In the genomic region with DNA sequence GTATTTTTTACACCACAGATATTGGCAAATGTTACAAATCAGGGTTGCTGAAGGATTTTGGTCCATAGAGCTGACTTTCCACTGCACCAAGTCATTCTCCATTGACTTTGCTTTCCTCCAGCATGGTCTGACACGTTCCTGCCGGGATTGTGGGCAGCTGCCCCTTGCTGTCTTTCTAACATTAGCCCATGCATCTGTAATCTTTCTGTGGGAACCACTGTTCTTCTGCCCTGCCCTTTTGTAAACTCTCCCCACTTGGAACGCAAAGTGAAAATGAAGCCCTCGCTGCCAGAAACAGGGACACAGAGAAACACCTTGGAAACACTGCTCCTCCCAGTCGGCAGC, we compare ENCODE assay signal across 17 cellular contexts.
DNase-seq lines count a peak whose midpoint lies in the region; ATAC-seq, FAIRE-seq and TF ChIP-seq lines count a peak whose summit lies in the region.
"Had no signal": no experiment of that assay in that cellular context is flagged by ENCODE, and none has a peak within 500 bp of the region (broad histone marks: within the 10 kb centered on the region; RNA-seq: fewer than 3 reads in every experiment).

No MANE protein-coding gene starts in this region.

- no peaks in the 10 kb centered on the region for H3K79me1 ChIP-seq in mesendoderm (ENCODE audit: low read length)

- no peak overlapping the region for H3K27ac Mint-ChIP-seq in neural progenitor cell
- H3K27ac Mint-ChIP-seq: activated naive CD8-positive, alpha-beta T cell treated with anti-CD3 and anti-CD28 coated beads, Interleukin-2, amount 10 ng/mL, durations not matched to agents 7 days and 5 days; B cell; stimulated activated naive CD8-positive, alpha-beta T cell treated with anti-CD3 and anti-CD28 coated beads, Interleukin-15, Interleukin-2, amounts not matched to agents 100 ng/mL and 50 ng/mL, for 24 hours had no signal

- ATAC-seq in RWPE2 (ENCODE audit: low read depth): no peak

- H2BK15ac ChIP-seq in mesendoderm (replicated peaks; ENCODE audit: low read depth): no peak overlapping the region

- H3K9me3 ChIP-seq in RWPE2 (ENCODE audit: severe bottlenecking) (no peaks in the 10 kb centered on the region), endothelial cell of umbilical vein (replicated peaks; ENCODE audit: control insufficient read depth, insufficient read depth, low read length) (no peaks in the 10 kb centered on the region), neural progenitor cell (ENCODE audit: low read depth) (no peaks in the 10 kb centered on the region), uterus (no peaks in the 10 kb centered on the region)
- H3K9me3 ChIP-seq: HAP-1, heart right ventricle had no signal

- no peak overlapping the region for H4K8ac ChIP-seq in mesendoderm (ENCODE audit: low read depth, low read length)

- BruUV-seq in endothelial cell of umbilical vein (replicated peaks; lab: Mats Ljungman, UMichigan): no TSS peak

- CTCF ChIA-PET in endothelial cell of umbilical vein (lab: Charles Lee): interaction anchor here (1.0 to 1.3 kb wide), 3 partner anchors 30 to 424 kb away, joined by 3 to 6 read pairs (median 4); no protein-coding TSS in a partner anchor

- H3K23ac ChIP-seq in mesendoderm (ENCODE audit: low read length): no peak overlapping the region

- no peak overlapping the region for H4K5ac ChIP-seq in mesendoderm (ENCODE audit: low read length)

- peaks cover 14% of the 10 kb centered on the region for H3K4me1 Mint-ChIP-seq in neural progenitor cell

- no peak overlapping the region for H3K4ac ChIP-seq in mesendoderm (ENCODE audit: low read depth, low read length)

- H3K9ac ChIP-seq in endothelial cell of umbilical vein (replicated peaks; ENCODE audit: extremely low read depth, insufficient read depth, low read length) (peak overlapping the region; percentile 7), neural progenitor cell (no peak overlapping the region), mesendoderm (ENCODE audit: low read length) (no peak overlapping the region)

- no CpG with 5 or more reads among the region's 5 CpGs for WGBS in mesendoderm (ENCODE audit: extremely low coverage, insufficient coverage, low lambda C conversion rate)

- dilution Hi-C loops in endothelial cell of umbilical vein (cut with MboI; ENCODE audit: extremely low pct_ligation_motif_present, low sequenced_read_pairs): no loop called here

- H3K79me2 ChIP-seq in endothelial cell of umbilical vein (ENCODE audit: control insufficient read depth, insufficient read depth, low read length): no peaks in the 10 kb centered on the region
- H3K79me2 ChIP-seq in neural progenitor cell (ENCODE audit: low read depth): no peaks in the 10 kb centered on the region
- no peaks in the 10 kb centered on the region for H3K79me2 ChIP-seq in mesendoderm (ENCODE audit: control insufficient read depth, insufficient read depth, low read length)

- H3K36me3 Mint-ChIP-seq in neural progenitor cell: no peaks in the 10 kb centered on the region
- H3K36me3 Mint-ChIP-seq: activated naive CD8-positive, alpha-beta T cell treated with anti-CD3 and anti-CD28 coated beads, Interleukin-2, amount 10 ng/mL, durations not matched to agents 7 days and 5 days had no signal

- no peak overlapping the region for H3K56ac ChIP-seq in mesendoderm (ENCODE audit: low read length)

- H2AK5ac ChIP-seq in mesendoderm (ENCODE audit: low read length): no peak overlapping the region

- H3K4me1 ChIP-seq in RWPE2 (ENCODE audit: insufficient read depth, poor library complexity, severe bottlenecking): peaks cover 35% of the 10 kb centered on the region
- peaks cover 30% of the 10 kb centered on the region for H3K4me1 ChIP-seq in endothelial cell of umbilical vein (ENCODE audit: control insufficient read depth, extremely low read depth, insufficient read depth, low read length)
- H3K4me1 ChIP-seq in neural progenitor cell: no peaks in the 10 kb centered on the region
- peaks cover 0 to 16% of the 10 kb centered on the region in 2 donors for H3K4me1 ChIP-seq in uterus
- no peaks in the 10 kb centered on the region for H3K4me1 ChIP-seq in mesendoderm (ENCODE audit: control insufficient read depth, low read depth, low read length)
- H3K4me1 ChIP-seq: HAP-1 had no signal

- POLR2A ChIA-PET in endothelial cell of umbilical vein (lab: Charles Lee): no interaction called here

- no peaks in the 10 kb centered on the region for H3K9me3 Mint-ChIP-seq in neural progenitor cell
- H3K9me3 Mint-ChIP-seq: activated naive CD8-positive, alpha-beta T cell treated with anti-CD3 and anti-CD28 coated beads, Interleukin-2, amount 10 ng/mL, durations not matched to agents 7 days and 5 days; stimulated activated naive CD8-positive, alpha-beta T cell treated with anti-CD3 and anti-CD28 coated beads, Interleukin-15, Interleukin-2, amounts not matched to agents 100 ng/mL and 50 ng/mL, for 24 hours had no signal

- H4K20me1 ChIP-seq in endothelial cell of umbilical vein (replicated peaks; ENCODE audit: control insufficient read depth, extremely low read depth, insufficient read depth, low read length) (no peaks in the 10 kb centered on the region), neural progenitor cell (ENCODE audit: low read depth) (no peaks in the 10 kb centered on the region)

- no peak overlapping the region for H2BK120ac ChIP-seq in mesendoderm (ENCODE audit: low read depth, low read length)

- H3K36me3 ChIP-seq in RWPE2 (ENCODE audit: low read depth): no peaks in the 10 kb centered on the region
- H3K36me3 ChIP-seq in endothelial cell of umbilical vein (ENCODE audit: control insufficient read depth in 2 of 2, extremely low read depth in 1 of 2, insufficient read depth in 2 of 2, low read length in 2 of 2): no peaks in the 10 kb centered on the region
- no peaks in the 10 kb centered on the region for H3K36me3 ChIP-seq in neural progenitor cell
- no peaks in the 10 kb centered on the region for H3K36me3 ChIP-seq in uterus
- no peaks in the 10 kb centered on the region for H3K36me3 ChIP-seq in mesendoderm (ENCODE audit: control insufficient read depth, insufficient read depth, low read length)
- H3K36me3 ChIP-seq: cardiac muscle cell, HAP-1, heart right ventricle had no signal

- peaks cover 8% of the 10 kb centered on the region for H3K27me3 Mint-ChIP-seq in neural progenitor cell (ENCODE audit: insufficient read depth, low read depth)

- H2BK5ac ChIP-seq in mesendoderm (ENCODE audit: low read length): no peak overlapping the region

- intact Hi-C loops in endothelial cell of umbilical vein (cut with micrococcal nuclease): loop anchor here (1.0 to 10.0 kb wide), 8 partner anchors 24 to 352 kb away; a partner anchor contains a TSS
- intact Hi-C loops in uterus (cut with DNase I; ENCODE audit: low total_unique reads): no loop called here

- TF ChIP-seq CTCF in RWPE2 (IDR thresholded peaks at IDR 0.05; ENCODE audit: poor library complexity, severe bottlenecking) (no peak), endothelial cell of umbilical vein (IDR thresholded peaks at IDR 0.05; ENCODE audit: extremely low read depth in 1 of 2, insufficient read depth in 1 of 2, low read depth in 1 of 2, low read length in 2 of 2) (no peak), neural progenitor cell (IDR thresholded peaks at IDR 0.05) (no peak), uterus (IDR thresholded peaks at IDR 0.05) (no peak)

- no peak for FAIRE-seq in endothelial cell of umbilical vein (lab: Jason Lieb, UNC)

- H3K27me3 ChIP-seq in RWPE2 (ENCODE audit: insufficient read depth, poor library complexity, severe bottlenecking) (no peaks in the 10 kb centered on the region), endothelial cell of umbilical vein (ENCODE audit: control insufficient read depth in 2 of 2, insufficient read depth in 2 of 2, low read length in 2 of 2) (no peaks in the 10 kb centered on the region), neural progenitor cell (no peaks in the 10 kb centered on the region), uterus (no peaks in the 10 kb centered on the region), mesendoderm (ENCODE audit: insufficient read depth, low read length, poor library complexity) (no peaks in the 10 kb centered on the region)
- H3K27me3 ChIP-seq: cardiac muscle cell, heart right ventricle had no signal

- DNase-seq in RWPE2 (ENCODE audit: low spot score): no peak
- no peak for DNase-seq in endothelial cell of umbilical vein (ENCODE audit: low read depth, low spot score)
- DNase-seq in neural progenitor cell (ENCODE audit: low spot score): no peak
- DNase-seq in uterus: no peak
- no peak for DNase-seq in NCI-H2196 (lab: John Stamatoyannopoulos, UW; ENCODE audit: unreplicated experiment)
- DNase-seq in mesendoderm: no peak
- DNase-seq in activated T-cell treated with anti-CD3 and anti-CD28 coated beads for 4 hours: no peak
- DNase-seq: activated CD4-positive, CD25-positive, alpha-beta regulatory T cell treated with anti-CD3 and anti-CD28 coated beads, Interleukin-2, amount 50 U/mL, for 72 hours; activated naive CD8-positive, alpha-beta T cell treated with anti-CD3 and anti-CD28 coated beads, Interleukin-2, amount 10 ng/mL, durations not matched to agents 7 days and 5 days; Karpas-422; NCI-H526 treated with DMSO at 0.1 percent for 48 hours had no signal

- H3K4me3 ChIP-seq in RWPE2 (ENCODE audit: severe bottlenecking) (no peak overlapping the region), endothelial cell of umbilical vein (replicated peaks in 1 of 3; ENCODE audit: insufficient read depth in 1 of 3, low read depth in 1 of 3, low read length in 3 of 3) (no peak overlapping the region), neural progenitor cell (no peak overlapping the region), uterus (no peak overlapping the region), mesendoderm (ENCODE audit: low read length) (no peak overlapping the region)
- H3K4me3 ChIP-seq: cardiac muscle cell, HAP-1, heart right ventricle, lung had no signal

- no peaks in the 10 kb centered on the region for H3F3A ChIP-seq in neural progenitor cell (ENCODE audit: low read depth)

- no peaks in the 10 kb centered on the region for H3K9me1 ChIP-seq in endothelial cell of umbilical vein (replicated peaks; ENCODE audit: control insufficient read depth, extremely low read depth, insufficient read depth, low read length)

- peak overlapping the region; percentile 47 for H3K27ac ChIP-seq in RWPE2 (ENCODE audit: poor library complexity, severe bottlenecking)
- H3K27ac ChIP-seq in endothelial cell of umbilical vein (ENCODE audit: insufficient read depth, low read depth, low read length): peak overlapping the region; percentile 83
- H3K27ac ChIP-seq in neural progenitor cell: no peak overlapping the region
- peak overlapping the region; percentile 69 to 75 for H3K27ac ChIP-seq in uterus
- H3K27ac ChIP-seq in mesendoderm (ENCODE audit: low read depth, low read length): no peak overlapping the region
- H3K27ac ChIP-seq: cardiac muscle cell, heart right ventricle had no signal

- no peak overlapping the region for H2AFZ ChIP-seq in endothelial cell of umbilical vein (ENCODE audit: low read depth, low read length)
- H2AFZ ChIP-seq in neural progenitor cell (replicated peaks): peak overlapping the region; percentile 40

- no peak overlapping the region for H3K18ac ChIP-seq in mesendoderm (ENCODE audit: low read length)

- no peak for TF ChIP-seq POLR2A in endothelial cell of umbilical vein (IDR thresholded peaks at IDR 0.05; ENCODE audit: low read depth, low read length)
- TF ChIP-seq POLR2A in uterus (IDR thresholded peaks at IDR 0.05): no peak

- H3K4me2 ChIP-seq in endothelial cell of umbilical vein (ENCODE audit: insufficient read depth, low read length): peak overlapping the region; percentile 27
- H3K4me2 ChIP-seq in neural progenitor cell: no peak overlapping the region
- no peak overlapping the region for H3K4me2 ChIP-seq in mesendoderm (ENCODE audit: low read length)

- H3K4me3 Mint-ChIP-seq in neural progenitor cell: no peak overlapping the region
- H3K4me3 Mint-ChIP-seq: activated naive CD8-positive, alpha-beta T cell treated with anti-CD3 and anti-CD28 coated beads, Interleukin-2, amount 10 ng/mL, durations not matched to agents 7 days and 5 days; B cell; stimulated activated naive CD8-positive, alpha-beta T cell treated with anti-CD3 and anti-CD28 coated beads, Interleukin-15, Interleukin-2, amounts not matched to agents 100 ng/mL and 50 ng/mL, for 24 hours had no signal

Comparison
In these comparisons a context has a peak if more than half of its experiments do, and no peak if none do; other contexts are left out.
1. H3K27ac ChIP-seq: peak in RWPE2 (single experiment), endothelial cell of umbilical vein (single experiment) and uterus (2 of 2); none in neural progenitor cell (single experiment) and mesendoderm (single experiment).